ENCODE assay signal across 16 cellular contexts in the genomic region with DNA sequence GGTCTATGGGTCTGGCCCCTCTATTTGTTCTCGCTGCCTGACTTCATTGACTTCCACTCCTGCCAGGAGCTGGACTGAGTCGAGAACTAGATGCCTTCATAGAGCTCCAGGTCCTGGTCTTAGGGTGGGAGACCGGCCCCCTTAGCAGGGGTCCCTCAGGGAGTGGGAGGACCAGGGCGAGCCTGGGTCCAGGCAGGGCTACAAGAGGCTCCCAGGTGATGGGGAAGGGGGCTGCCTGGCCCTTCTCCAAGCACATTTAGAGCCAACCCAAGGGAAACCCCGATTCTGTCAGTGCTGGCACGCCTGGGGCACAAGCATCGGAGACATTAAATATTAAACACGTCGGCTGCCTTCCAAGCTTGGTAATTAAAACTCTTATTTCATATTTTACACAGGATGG. TPM values are rescaled to one million over a fixed set of nuclear protein-coding genes. Genes with fewer than 3 reads are reported as not detected.
A peak's percentile ranks its signal among the peaks of the same experiment; 100 is the strongest.
DNase-seq lines count a peak whose midpoint lies in the region; ATAC-seq, FAIRE-seq and TF ChIP-seq lines count a peak whose summit lies in the region.
"Had no signal": no experiment of that assay in that cellular context is flagged by ENCODE, and none has a peak within 500 bp of the region (broad histone marks: within the 10 kb centered on the region; RNA-seq: fewer than 3 reads in every experiment).

No MANE protein-coding gene starts in this region.

- POLR2A ChIA-PET in SK-N-SH (lab: Yijun Ruan, JAX) = interaction anchor here (1.0 kb wide), 1 partner anchor 76 kb away, joined by 7 read pairs; no protein-coding TSS in a partner anchor

- H3K27me3 ChIP-seq in SK-N-SH (ENCODE audit: insufficient read depth) = peaks cover 12% of the 10 kb centered on the region; the same call in 1 of the 2 replicates
- no peaks in the 10 kb centered on the region for H3K27me3 ChIP-seq in OCI-LY3 (ENCODE audit: low read depth, low read length)
- H3K27me3 ChIP-seq in keratinocyte (ENCODE audit: control insufficient read depth, extremely low read depth, insufficient read depth, low read length) = no peaks in the 10 kb centered on the region
- H3K27me3 ChIP-seq in skeletal muscle satellite cell (ENCODE audit: control insufficient read depth, insufficient read depth, low read length) = peaks cover 27% of the 10 kb centered on the region
- H3K27me3 ChIP-seq: BE2C had no signal

- H3K36me3 ChIP-seq in SK-N-SH (replicated peaks in 1 of 2; ENCODE audit: control insufficient read depth in 1 of 2, insufficient read depth in 2 of 2, low read length in 1 of 2) (no peaks in the 10 kb centered on the region), OCI-LY3 (replicated peaks; ENCODE audit: low read depth, low read length) (no peaks in the 10 kb centered on the region), keratinocyte (ENCODE audit: control insufficient read depth in 2 of 2, extremely low read depth in 1 of 2, insufficient read depth in 2 of 2, low read length in 2 of 2) (no peaks in the 10 kb centered on the region), skeletal muscle satellite cell (ENCODE audit: insufficient read depth, low read length) (no peaks in the 10 kb centered on the region)
- H3K36me3 ChIP-seq: BE2C, heart left ventricle, tibial nerve had no signal

- no peak for TF ChIP-seq CTCF in SK-N-SH (IDR thresholded peaks at IDR 0.05)
- TF ChIP-seq CTCF in OCI-LY3 (IDR thresholded peaks at IDR 0.05; ENCODE audit: low read depth, low read length) = no peak
- TF ChIP-seq CTCF in keratinocyte (optimal IDR thresholded peaks at IDR 0.05 in 1 of 3, IDR thresholded peaks at IDR 0.05 in 1 of 3, conservative IDR thresholded peaks at IDR 0.05 in 1 of 3; ENCODE audit: extremely low read depth in 1 of 3, insufficient read depth in 2 of 3, low read length in 3 of 3) = no peak

- H3K4me1 Mint-ChIP-seq in activated naive CD8-positive, alpha-beta T cell treated with anti-CD3 and anti-CD28 coated beads for 36 hours = no peaks in the 10 kb centered on the region
- H3K4me1 Mint-ChIP-seq: central memory CD8-positive, alpha-beta T cell had no signal

- H3K9me1 ChIP-seq in keratinocyte (ENCODE audit: control insufficient read depth, extremely low read depth, insufficient read depth, low read length) = no peaks in the 10 kb centered on the region

- no peak overlapping the region for H2AFZ ChIP-seq in SK-N-SH (ENCODE audit: low read depth)
- peak overlapping the region; percentile 98 for H2AFZ ChIP-seq in OCI-LY3 (ENCODE audit: low read depth, low read length)
- peak overlapping the region; percentile 78 for H2AFZ ChIP-seq in keratinocyte (ENCODE audit: control insufficient read depth, low read length)

- no peaks in the 10 kb centered on the region for H3K9me3 ChIP-seq in SK-N-SH
- H3K9me3 ChIP-seq in OCI-LY3 (ENCODE audit: insufficient read depth, low read length) = no peaks in the 10 kb centered on the region
- no peaks in the 10 kb centered on the region for H3K9me3 ChIP-seq in keratinocyte (ENCODE audit: control insufficient read depth, low read depth, low read length)
- no peaks in the 10 kb centered on the region for H3K9me3 ChIP-seq in skeletal muscle satellite cell (replicated peaks; ENCODE audit: low read length)
- H3K9me3 ChIP-seq: BE2C, heart left ventricle, tibial nerve had no signal

- WGBS in SK-N-SH (ENCODE audit: low lambda C conversion rate) = 56% methylated on average over 7 of the region's 9 CpGs

- H3K9ac ChIP-seq in SK-N-SH (no peak overlapping the region), OCI-LY3 (ENCODE audit: low read length) (peak overlapping the region; percentile 64), keratinocyte (ENCODE audit: control insufficient read depth, extremely low read depth, insufficient read depth, low read length) (peak overlapping the region; percentile 43), skeletal muscle satellite cell (ENCODE audit: low read depth, low read length) (no peak overlapping the region)

- no peak for TF ChIP-seq RAD21 in SK-N-SH (IDR thresholded peaks at IDR 0.05; ENCODE audit: low read length)

- no peak for DNase-seq in SK-N-SH
- DNase-seq in keratinocyte (ENCODE audit: low read depth, low spot score) = no peak
- no peak for DNase-seq in activated naive CD8-positive, alpha-beta T cell treated with anti-CD3 and anti-CD28 coated beads for 36 hours
- no peak for DNase-seq in left lobe of liver (ENCODE audit: low spot score)
- DNase-seq in activated T-cell treated with anti-CD3 and anti-CD28 coated beads, Interleukin-2, amount 50 U/mL, for 48 hours = no peak

- no peak overlapping the region for H3K27ac Mint-ChIP-seq in activated naive CD8-positive, alpha-beta T cell treated with anti-CD3 and anti-CD28 coated beads for 36 hours
- H3K27ac Mint-ChIP-seq: activated naive CD4-positive, alpha-beta T cell treated with anti-CD3 and anti-CD28 coated beads, Interleukin-2, amount 10 ng/mL, durations not matched to agents 7 days and 5 days; activated T-cell treated with anti-CD3 and anti-CD28 coated beads, Interleukin-2, amount 50 U/mL, for 72 hours; H9 had no signal

- H3F3A ChIP-seq in SK-N-SH (replicated peaks; ENCODE audit: insufficient read depth) = no peaks in the 10 kb centered on the region

- H3K79me2 ChIP-seq in SK-N-SH (ENCODE audit: insufficient read depth) (no peaks in the 10 kb centered on the region), OCI-LY3 (ENCODE audit: low read length) (no peaks in the 10 kb centered on the region), keratinocyte (ENCODE audit: control insufficient read depth, insufficient read depth, low read length) (no peaks in the 10 kb centered on the region)

- ATAC-seq in SK-N-SH treated with all-trans-retinoic acid at 6 μM for 48 hours (peak; percentile 8; the same call in 1 of the 3 replicates), left lobe of liver (no peak)

- no peak overlapping the region for H3K4me3 ChIP-seq in SK-N-SH (ENCODE audit: low read depth in 2 of 2, low read length in 1 of 2)
- peak overlapping the region; percentile 76 for H3K4me3 ChIP-seq in OCI-LY3 (ENCODE audit: low read length)
- peak overlapping the region in 2 of 3 experiments; percentile 18 to 29 for H3K4me3 ChIP-seq in keratinocyte (ENCODE audit: control insufficient read depth in 2 of 3, extremely low read depth in 1 of 3, insufficient read depth in 2 of 3, low read depth in 1 of 3, low read length in 3 of 3)
- H3K4me3 ChIP-seq in skeletal muscle satellite cell (ENCODE audit: low read length) = no peak overlapping the region
- H3K4me3 ChIP-seq: tibial nerve had no signal

- dilution Hi-C loops in keratinocyte (cut with MboI; ENCODE audit: extremely low pct_ligation_motif_present, low sequenced_read_pairs) = no loop called here

- H3K4me2 ChIP-seq in SK-N-SH (no peak overlapping the region), OCI-LY3 (ENCODE audit: low read length) (peak overlapping the region; percentile 79), keratinocyte (ENCODE audit: control insufficient read depth, extremely low read depth, insufficient read depth, low read depth, low read length) (peak overlapping the region; percentile 81), skeletal muscle satellite cell (ENCODE audit: low read length) (peak overlapping the region; percentile 64)

- no peak for TF ChIP-seq EP300 in SK-N-SH (IDR thresholded peaks at IDR 0.05; ENCODE audit: borderline replicate concordance in 1 of 2, low read depth in 1 of 2, low read length in 1 of 2)

- H3K9me3 Mint-ChIP-seq in activated naive CD8-positive, alpha-beta T cell treated with anti-CD3 and anti-CD28 coated beads for 36 hours = no peaks in the 10 kb centered on the region
- H3K9me3 Mint-ChIP-seq: activated naive CD4-positive, alpha-beta T cell treated with anti-CD3 and anti-CD28 coated beads, Interleukin-2, amount 10 ng/mL, durations not matched to agents 7 days and 5 days; activated T-cell treated with anti-CD3 and anti-CD28 coated beads, Interleukin-2, amount 50 U/mL, for 72 hours; central memory CD8-positive, alpha-beta T cell; H9; neural crest cell had no signal

- no peak for FAIRE-seq in keratinocyte (lab: Jason Lieb, UNC)

- CTCF ChIA-PET in SK-N-SH (lab: Yijun Ruan, JAX) = interaction anchor here (0.5 to 17.1 kb wide), 61 partner anchors 9 to 300 kb away, joined by 3 to 502 read pairs (median 6); partner anchors contain the start of genes LMX1B and ZBTB43

- H3K36me3 Mint-ChIP-seq in activated naive CD8-positive, alpha-beta T cell treated with anti-CD3 and anti-CD28 coated beads for 36 hours = no peaks in the 10 kb centered on the region
- H3K36me3 Mint-ChIP-seq: activated naive CD4-positive, alpha-beta T cell treated with anti-CD3 and anti-CD28 coated beads, Interleukin-2, amount 10 ng/mL, durations not matched to agents 7 days and 5 days had no signal

- H3K4me3 Mint-ChIP-seq in activated naive CD8-positive, alpha-beta T cell treated with anti-CD3 and anti-CD28 coated beads for 36 hours = no peak overlapping the region
- H3K4me3 Mint-ChIP-seq: activated naive CD4-positive, alpha-beta T cell treated with anti-CD3 and anti-CD28 coated beads, Interleukin-2, amount 10 ng/mL, durations not matched to agents 7 days and 5 days; activated T-cell treated with anti-CD3 and anti-CD28 coated beads, Interleukin-2, amount 50 U/mL, for 72 hours; central memory CD8-positive, alpha-beta T cell; H9; neural crest cell had no signal

- H3K27me3 Mint-ChIP-seq in activated naive CD8-positive, alpha-beta T cell treated with anti-CD3 and anti-CD28 coated beads for 36 hours = peaks cover 27% of the 10 kb centered on the region

- H3K27ac ChIP-seq in SK-N-SH (ENCODE audit: low read depth in 2 of 2, low read length in 1 of 2) (no peak overlapping the region), OCI-LY3 (ENCODE audit: low read length) (no peak overlapping the region), keratinocyte (ENCODE audit: control insufficient read depth, insufficient read depth, low read length) (no peak overlapping the region)
- H3K27ac ChIP-seq: heart left ventricle, tibial nerve had no signal

- H3K9me2 ChIP-seq in SK-N-SH = no peaks in the 10 kb centered on the region

- H3K4me1 ChIP-seq in SK-N-SH (ENCODE audit: control insufficient read depth in 1 of 2, insufficient read depth in 2 of 2, low read depth in 1 of 2, low read length in 1 of 2) (peaks cover 0 to 2% of the 10 kb centered on the region in 2 experiments; a peak in 1 of 4 replicates), OCI-LY3 (ENCODE audit: low read length) (peaks cover 5% of the 10 kb centered on the region; the same call in 1 of the 2 replicates), keratinocyte (ENCODE audit: control insufficient read depth, extremely low read depth, insufficient read depth, low read length) (peaks cover 6% of the 10 kb centered on the region), skeletal muscle satellite cell (ENCODE audit: control insufficient read depth, insufficient read depth, low read length) (peaks cover 3% of the 10 kb centered on the region)
- H3K4me1 ChIP-seq: BE2C had no signal

- H4K20me1 ChIP-seq in SK-N-SH (ENCODE audit: insufficient read depth) = no peaks in the 10 kb centered on the region
- H4K20me1 ChIP-seq in OCI-LY3 (ENCODE audit: insufficient read depth, low read length) = no peaks in the 10 kb centered on the region
- no peaks in the 10 kb centered on the region for H4K20me1 ChIP-seq in keratinocyte (ENCODE audit: control insufficient read depth, extremely low read depth, insufficient read depth, low read length)

RNA-seq across cellular contexts. Expression of gene ZBTB43, which starts 23.7 kb away (rescaled TPM):
- 3.5 and 4.6 TPM in 2 replicates for polyA plus RNA-seq in SK-N-SH (2012; rRNA removed)
- polyA plus RNA-seq in SK-N-SH (2012; cell fraction: cytosol; rRNA removed) = 3.5 and 3.7 TPM in 2 replicates
- polyA plus RNA-seq in SK-N-SH (2012; cell fraction: nucleus; rRNA removed) = 4.4 and 8.0 TPM in 2 replicates
- polyA plus RNA-seq in keratinocyte = 10.2 to 24.3 TPM (median 15.2 TPM) in 3 replicates
- 44.3 TPM for polyA plus RNA-seq in keratinocyte (2011; ENCODE audit: low read depth)
- 3.5 and 6.6 TPM in 2 replicates for polyA plus RNA-seq in keratinocyte (2011; cell fraction: cytosol; rRNA removed)
- polyA plus RNA-seq in keratinocyte (2011; cell fraction: nucleus; rRNA removed) = 20.4 and 26.1 TPM in 2 replicates
- 7.6 and 21.3 TPM in 2 replicates for polyA plus RNA-seq in keratinocyte (2012; ENCODE audit: low replicate concordance)
- polyA minus RNA-seq in keratinocyte = 15.8 to 22.2 TPM (median 20.6 TPM) in 3 replicates
- 5.2 TPM for polyA minus RNA-seq in keratinocyte (2011; cell fraction: cytosol; rRNA and poly(A)+ RNA removed)
- polyA minus RNA-seq in keratinocyte (2011; cell fraction: nucleus; rRNA and poly(A)+ RNA removed) = 12.6 and 32.0 TPM in 2 replicates
- 10.7 and 12.4 TPM in 2 replicates for total RNA-seq in skeletal muscle satellite cell (2012; rRNA removed)
- total RNA-seq in activated naive CD8-positive, alpha-beta T cell treated with anti-CD3 and anti-CD28 coated beads for 36 hours = 10 to 100 TPM; 21.5 to 21.6 TPM
- 8.2 TPM for total RNA-seq in left lobe of liver

Comparison
In these comparisons a context has a peak if more than half of its experiments do, and no peak if none do; other contexts are left out.
1. H3K4me3 ChIP-seq: peak in OCI-LY3 (single experiment) and keratinocyte (2 of 3); none in SK-N-SH (0 of 2) and skeletal muscle satellite cell (single experiment).
2. H3K9ac ChIP-seq: peak in OCI-LY3 (single experiment) and keratinocyte (single experiment); none in SK-N-SH (single experiment) and skeletal muscle satellite cell (single experiment).